Comparison of ENCODE assay signal across 8 cellular contexts in the genomic region with DNA sequence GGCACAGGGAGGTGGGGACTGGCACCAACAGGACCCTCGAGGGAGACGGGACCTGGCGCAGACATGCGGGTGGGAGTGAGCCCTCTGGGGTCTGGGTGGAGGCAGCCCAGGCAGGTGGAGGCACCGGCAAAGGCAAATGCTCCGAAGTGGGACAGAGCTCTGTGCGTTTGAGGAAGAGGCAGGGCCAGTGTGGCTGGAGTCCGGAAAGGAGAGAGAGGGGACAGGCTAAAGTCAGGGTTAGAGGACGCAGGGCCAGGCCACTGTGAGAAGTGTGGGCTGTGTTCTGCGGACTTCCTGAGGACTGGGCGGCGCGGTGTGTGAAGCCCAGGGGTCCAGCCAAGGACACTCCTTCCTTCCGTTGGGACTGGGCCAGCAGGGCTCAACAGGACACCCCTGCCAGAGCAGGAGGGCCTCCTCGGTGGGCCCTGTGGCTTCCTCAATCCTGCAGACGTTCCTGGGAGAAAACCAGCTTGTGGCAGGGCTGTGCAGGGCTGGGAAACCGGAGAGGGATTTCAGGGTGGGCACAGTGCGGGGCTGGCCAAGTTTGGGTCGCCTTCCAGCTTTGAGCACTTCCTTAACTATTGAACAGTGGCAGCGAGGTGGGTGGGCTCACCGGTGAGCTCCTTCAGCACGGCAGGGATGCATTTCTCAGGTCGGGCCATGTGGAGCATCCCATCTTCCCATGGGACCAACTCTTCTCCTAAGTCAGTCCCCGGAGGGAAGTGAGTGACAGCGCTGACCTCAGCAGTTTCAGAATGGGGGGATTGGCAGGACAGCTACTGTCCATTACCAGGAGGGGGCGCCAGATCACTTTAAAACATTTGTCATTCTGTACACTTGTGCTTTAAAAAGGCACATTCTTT. TPM values are rescaled to one million over a fixed set of nuclear protein-coding genes. Genes with fewer than 3 reads are reported as not detected.
DNase-seq lines count a peak whose midpoint lies in the region; ATAC-seq and TF ChIP-seq lines count a peak whose summit lies in the region.

No MANE protein-coding gene starts in this region.

- peak; percentile 77 for TF ChIP-seq RAD21 in SK-N-SH (IDR thresholded peaks at IDR 0.05; ENCODE audit: low read length)

- H3K9ac ChIP-seq in SK-N-SH = peak overlapping the region; percentile 16; the same call in 1 of the 2 replicates
- H3K9ac ChIP-seq in skeletal muscle satellite cell (ENCODE audit: low read depth, low read length) = peak overlapping the region; percentile 51

- H3F3A ChIP-seq in SK-N-SH (replicated peaks; ENCODE audit: insufficient read depth) = peaks cover 12% of the 10 kb centered on the region

- H3K4me1 Mint-ChIP-seq in activated naive CD4-positive, alpha-beta T cell treated with anti-CD3 and anti-CD28 coated beads, Interleukin-2, amount 10 ng/mL, durations not matched to agents 7 days and 5 days = peaks cover 2% of the 10 kb centered on the region

- no peaks in the 10 kb centered on the region for H3K79me2 ChIP-seq in SK-N-SH (ENCODE audit: insufficient read depth)

- H3K27me3 ChIP-seq in SK-N-SH (ENCODE audit: insufficient read depth) (no peaks in the 10 kb centered on the region), heart right ventricle (peaks cover 0 to 82% (median 53%) of the 10 kb centered on the region in 7 donors), skeletal muscle satellite cell (ENCODE audit: control insufficient read depth, insufficient read depth, low read length) (no peaks in the 10 kb centered on the region)

- CTCF ChIA-PET in SK-N-SH (lab: Yijun Ruan, JAX) = interaction anchor here (0.7 to 15.0 kb wide), 68 partner anchors 9 to 1102 kb away, joined by 3 to 452 read pairs (median 5); partner anchors contain the start of genes ADNP, BCAS4 and NFATC2
- CTCF ChIA-PET in activated naive CD4-positive, alpha-beta T cell treated with anti-CD3 and anti-CD28 coated beads, Interleukin-2, amount 10 ng/mL, durations not matched to agents 7 days and 5 days (lab: Charles Lee) = interaction anchor here (0.6 to 5.6 kb wide), 25 partner anchors 9 to 477 kb away, joined by 3 to 41 read pairs (median 3); partner anchors contain the start of gene BCAS4

- no peaks in the 10 kb centered on the region for H4K20me1 ChIP-seq in SK-N-SH (ENCODE audit: insufficient read depth)

- H3K27me3 Mint-ChIP-seq in activated naive CD4-positive, alpha-beta T cell treated with anti-CD3 and anti-CD28 coated beads, Interleukin-2, amount 10 ng/mL, durations not matched to agents 7 days and 5 days = peaks cover 60% of the 10 kb centered on the region

- ATAC-seq in heart right ventricle = peak; percentile 8 to 65 (median 51)
- ATAC-seq in HG02642 (IDR thresholded peaks at IDR 0.05; ENCODE audit: poor library complexity, unreplicated experiment) = no peak
- ATAC-seq in HG02870 (IDR thresholded peaks at IDR 0.05; ENCODE audit: unreplicated experiment) = no peak

- 64% methylated on average over 23 of the region's 26 CpGs for WGBS in SK-N-SH (ENCODE audit: low lambda C conversion rate)
- WGBS in heart right ventricle, 2 donors = 33 to 39% methylated on average over 26 of the region's 26 CpGs

- TF ChIP-seq CTCF in SK-N-SH (IDR thresholded peaks at IDR 0.05) = peak; percentile 93
- TF ChIP-seq CTCF in heart right ventricle (IDR thresholded peaks at IDR 0.05) = peak; percentile 43 to 82 (median 78)

- H3K9me3 Mint-ChIP-seq in activated naive CD4-positive, alpha-beta T cell treated with anti-CD3 and anti-CD28 coated beads, Interleukin-2, amount 10 ng/mL, durations not matched to agents 7 days and 5 days = no peaks in the 10 kb centered on the region

- intact Hi-C loops in heart right ventricle (cut with DNase I) = loop anchor here in 8 of 10 donors (10.0 kb wide), 3 partner anchors 614 to 654 kb away; no protein-coding TSS in a partner anchor

- TF ChIP-seq EP300 in SK-N-SH (IDR thresholded peaks at IDR 0.05; ENCODE audit: borderline replicate concordance in 1 of 2, low read depth in 1 of 2, low read length in 1 of 2) = no peak

- no peaks in the 10 kb centered on the region for H3K36me3 Mint-ChIP-seq in activated naive CD4-positive, alpha-beta T cell treated with anti-CD3 and anti-CD28 coated beads, Interleukin-2, amount 10 ng/mL, durations not matched to agents 7 days and 5 days

- no peaks in the 10 kb centered on the region for H3K9me2 ChIP-seq in SK-N-SH

- DNase-seq in G401 (ENCODE audit: low spot score) = peak; percentile 62
- DNase-seq in LHCN-M2 (ENCODE audit: low read depth) = peak; percentile 69
- peak; percentile 83 for DNase-seq in SK-N-SH
- peak; percentile 76 for DNase-seq in activated naive CD4-positive, alpha-beta T cell treated with anti-CD3 and anti-CD28 coated beads, Interleukin-2, amount 10 ng/mL, durations not matched to agents 7 days and 5 days
- peak; percentile 27 to 49 for DNase-seq in heart right ventricle

- H3K4me2 ChIP-seq in SK-N-SH (no peak overlapping the region), skeletal muscle satellite cell (ENCODE audit: low read length) (peak overlapping the region; percentile 47)

- in situ Hi-C loops in G401 (cut with HindIII; ENCODE audit: low sequenced_read_pairs) = no loop called here

- H3K36me3 ChIP-seq in SK-N-SH (replicated peaks in 1 of 2; ENCODE audit: control insufficient read depth in 1 of 2, insufficient read depth in 2 of 2, low read length in 1 of 2) (no peaks in the 10 kb centered on the region), heart right ventricle (no peaks in the 10 kb centered on the region), skeletal muscle satellite cell (ENCODE audit: insufficient read depth, low read length) (no peaks in the 10 kb centered on the region)

- H3K4me3 ChIP-seq in SK-N-SH (ENCODE audit: low read depth in 2 of 2, low read length in 1 of 2) = no peak overlapping the region; a peak in 1 of 4 replicates
- H3K4me3 ChIP-seq in heart right ventricle = peak overlapping the region in 3 of 10 donors; percentile 15 to 36 (median 16)
- no peak overlapping the region for H3K4me3 ChIP-seq in skeletal muscle satellite cell (ENCODE audit: low read length)

- POLR2A ChIA-PET in SK-N-SH (lab: Yijun Ruan, JAX) = no interaction called here

- H3K4me3 Mint-ChIP-seq in activated naive CD4-positive, alpha-beta T cell treated with anti-CD3 and anti-CD28 coated beads, Interleukin-2, amount 10 ng/mL, durations not matched to agents 7 days and 5 days = no peak overlapping the region

- H3K4me1 ChIP-seq in SK-N-SH (ENCODE audit: control insufficient read depth in 1 of 2, insufficient read depth in 2 of 2, low read depth in 1 of 2, low read length in 1 of 2) (peaks cover 4 to 12% of the 10 kb centered on the region in 2 experiments; a peak in 1 of 4 replicates), heart right ventricle (peaks cover 0 to 16% (median 0%) of the 10 kb centered on the region in 9 donors), skeletal muscle satellite cell (ENCODE audit: control insufficient read depth, insufficient read depth, low read length) (peaks cover 32% of the 10 kb centered on the region)

- no peak overlapping the region for H2AFZ ChIP-seq in SK-N-SH (ENCODE audit: low read depth)

- H3K27ac ChIP-seq in SK-N-SH (ENCODE audit: low read depth in 2 of 2, low read length in 1 of 2) (peak overlapping the region in 1 of 2 experiments; percentile 91; a peak in 2 of 4 replicates), heart right ventricle (no peak overlapping the region)

- H3K27ac Mint-ChIP-seq in activated naive CD4-positive, alpha-beta T cell treated with anti-CD3 and anti-CD28 coated beads, Interleukin-2, amount 10 ng/mL, durations not matched to agents 7 days and 5 days = no peak overlapping the region

- H3K9me3 ChIP-seq in SK-N-SH (no peaks in the 10 kb centered on the region), heart right ventricle (no peaks in the 10 kb centered on the region), skeletal muscle satellite cell (replicated peaks; ENCODE audit: low read length) (no peaks in the 10 kb centered on the region)

RNA-seq across cellular contexts. Expression of gene MOCS3, which starts 22.5 kb away (rescaled TPM):
- total RNA-seq in G401 (2014; rRNA removed; shearing (Covaris generic)) = 14.0 and 15.0 TPM in 2 replicates
- total RNA-seq in LHCN-M2 (2014; rRNA removed) (9.1 and 9.6 TPM in 2 replicates), heart right ventricle (1 to 10 TPM; 2.3 to 3.2 (median 2.6) TPM)
- 3.0 TPM for polyA plus RNA-seq in LHCN-M2 (2012)
- polyA plus RNA-seq in SK-N-SH (2012; rRNA removed) (4.0 and 4.4 TPM in 2 replicates), heart right ventricle (1 to 10 TPM in 1 of 2 donors, under 1 TPM in 1; 0.95 to 1.7 TPM)
- polyA plus RNA-seq in SK-N-SH (2012; cell fraction: cytosol; rRNA removed) = 3.0 and 3.9 TPM in 2 replicates
- polyA plus RNA-seq in SK-N-SH (2012; cell fraction: nucleus; rRNA removed) = 1.9 and 2.6 TPM in 2 replicates
- total RNA-seq in skeletal muscle satellite cell (2012; rRNA removed) = 10.1 and 11.8 TPM in 2 replicates

RNA-seq across cellular contexts. Expression of gene DPM1, which starts 22.8 kb away (rescaled TPM):
- 148 and 156 TPM in 2 replicates for total RNA-seq in G401 (2014; rRNA removed; shearing (Covaris generic))
- total RNA-seq in LHCN-M2 (2014; rRNA removed) (83.2 and 122 TPM in 2 replicates), heart right ventricle (10 to 100 TPM; 35.4 to 52.8 (median 49.9) TPM)
- 36.8 TPM for polyA plus RNA-seq in LHCN-M2 (2012)
- polyA plus RNA-seq in SK-N-SH (2012; rRNA removed) (72.1 and 109 TPM in 2 replicates), heart right ventricle (10 to 100 TPM; 29.4 to 44.6 TPM)
- 119 and 126 TPM in 2 replicates for polyA plus RNA-seq in SK-N-SH (2012; cell fraction: cytosol; rRNA removed)
- 26.5 and 45.0 TPM in 2 replicates for polyA plus RNA-seq in SK-N-SH (2012; cell fraction: nucleus; rRNA removed)
- total RNA-seq in skeletal muscle satellite cell (2012; rRNA removed) = 87.7 and 102 TPM in 2 replicates

RNA-seq across cellular contexts. Expression of gene KCNG1, which starts 41.8 kb away (rescaled TPM):
- 0.85 and 1.4 TPM in 2 replicates for total RNA-seq in G401 (2014; rRNA removed; shearing (Covaris generic))
- total RNA-seq in LHCN-M2 (2014; rRNA removed) (0.34 and 0.71 TPM in 2 replicates), heart right ventricle (under 1 TPM in 7 of 10 donors, not detected in 3; 0.15 to 0.56 (median 0.31) TPM)
- polyA plus RNA-seq in LHCN-M2 (2012) = 0.56 TPM
- polyA plus RNA-seq in SK-N-SH (2012; rRNA removed) (11.2 and 13.8 TPM in 2 replicates), heart right ventricle (under 1 TPM in 1 of 2 donors, not detected in 1; 0.99 TPM)
- 5.9 and 9.2 TPM in 2 replicates for polyA plus RNA-seq in SK-N-SH (2012; cell fraction: cytosol; rRNA removed)
- 17.5 and 21.8 TPM in 2 replicates for polyA plus RNA-seq in SK-N-SH (2012; cell fraction: nucleus; rRNA removed)
- 10.3 and 13.7 TPM in 2 replicates for total RNA-seq in skeletal muscle satellite cell (2012; rRNA removed)

RNA-seq across cellular contexts. Expression of gene ADNP, which starts 49.8 kb away (rescaled TPM):
- 11.9 and 16.5 TPM in 2 replicates for total RNA-seq in G401 (2014; rRNA removed; shearing (Covaris generic))
- total RNA-seq in LHCN-M2 (2014; rRNA removed) (18.6 and 25.5 TPM in 2 replicates), heart right ventricle (10 to 100 TPM; 30.9 to 46.1 (median 38.6) TPM)
- polyA plus RNA-seq in LHCN-M2 (2012) = 23.0 TPM
- polyA plus RNA-seq in SK-N-SH (2012; rRNA removed) (13.3 TPM in 2 replicates), heart right ventricle (10 to 100 TPM; 14.6 to 27.8 TPM)
- polyA plus RNA-seq in SK-N-SH (2012; cell fraction: cytosol; rRNA removed) = 21.5 and 22.5 TPM in 2 replicates
- polyA plus RNA-seq in SK-N-SH (2012; cell fraction: nucleus; rRNA removed) = 27.6 and 49.7 TPM in 2 replicates
- 18.8 and 19.3 TPM in 2 replicates for total RNA-seq in skeletal muscle satellite cell (2012; rRNA removed)

Comparison
In these comparisons a context has a peak if more than half of its experiments do, and no peak if none do; other contexts are left out.
1. ATAC-seq: peak in heart right ventricle (8 of 8); none in HG02642 (single experiment) and HG02870 (single experiment).
2. Peak in every context shown above with its lines, with median percentiles within 50 percentile points of each other: DNase-seq.